Comparison of ENCODE assay signal across 8 cellular contexts in genomic region chr12:124917841-124918621, GRCh38. TPM values are rescaled to one million over a fixed set of nuclear protein-coding genes. Genes with fewer than 3 reads are reported as not detected.
DNase-seq lines count a peak whose midpoint lies in the region; ATAC-seq and FAIRE-seq lines count a peak whose summit lies in the region.

No MANE protein-coding gene starts in this region.

- H3K36me3 Mint-ChIP-seq in activated T-helper 2 cell treated with anti-CD3 and anti-CD28 coated beads, Interferon-gamma antibody, Interleukin-2, Interleukin-4, amounts not matched to agents 10 μg/mL and 5 μg/mL and 100 μg/mL, durations not matched to agents 14 hours and 24 hours and 36 hours (ENCODE audit: low read depth) = peaks cover 16% of the 10 kb centered on the region
- peaks cover 16% of the 10 kb centered on the region for H3K36me3 Mint-ChIP-seq in stimulated activated memory B cell treated with anti-CD40 and anti-IgM and Interleukin-4, amounts not matched to agents 10 μg/mL and 1 μg/mL and 100 μg/mL, for 72 hours

- no peak for FAIRE-seq in frontal cortex (lab: Jason Lieb, UNC)

- H3K27me3 Mint-ChIP-seq in activated T-helper 2 cell treated with anti-CD3 and anti-CD28 coated beads, Interferon-gamma antibody, Interleukin-2, Interleukin-4, amounts not matched to agents 10 μg/mL and 5 μg/mL and 100 μg/mL, durations not matched to agents 14 hours and 24 hours and 36 hours (ENCODE audit: low read depth) = no peaks in the 10 kb centered on the region
- no peaks in the 10 kb centered on the region for H3K27me3 Mint-ChIP-seq in stimulated activated memory B cell treated with anti-CD40 and anti-IgM and Interleukin-4, amounts not matched to agents 10 μg/mL and 1 μg/mL and 100 μg/mL, for 72 hours

- no peaks in the 10 kb centered on the region for H3K9me3 ChIP-seq in iPS-18a (ENCODE audit: control insufficient read depth, low read depth, low read length)

- H3K9ac ChIP-seq in iPS-18a (ENCODE audit: low read length) = peak overlapping the region; percentile 74

- intact Hi-C loops in activated T-helper 2 cell treated with anti-CD3 and anti-CD28 coated beads, Interferon-gamma antibody, Interleukin-2, Interleukin-4, amounts not matched to agents 10 μg/mL and 5 μg/mL and 100 μg/mL, durations not matched to agents 14 hours and 24 hours and 36 hours (cut with micrococcal nuclease) = loop anchor here (1.0 to 5.0 kb wide), 3 partner anchors 9 to 451 kb away; no protein-coding TSS in a partner anchor

- H3K27me3 ChIP-seq in iPS-18a (ENCODE audit: control insufficient read depth, insufficient read depth, low read length) = no peaks in the 10 kb centered on the region

- H3K27ac Mint-ChIP-seq in activated T-helper 2 cell treated with anti-CD3 and anti-CD28 coated beads, Interferon-gamma antibody, Interleukin-2, Interleukin-4, amounts not matched to agents 10 μg/mL and 5 μg/mL and 100 μg/mL, durations not matched to agents 14 hours and 24 hours and 36 hours = peak overlapping the region; percentile 98
- peak overlapping the region; percentile 100 for H3K27ac Mint-ChIP-seq in stimulated activated memory B cell treated with anti-CD40 and anti-IgM and Interleukin-4, amounts not matched to agents 10 μg/mL and 1 μg/mL and 100 μg/mL, for 72 hours

- ATAC-seq in stimulated activated memory B cell treated with anti-CD40 and anti-IgM and Interleukin-4, amounts not matched to agents 10 μg/mL and 1 μg/mL and 100 μg/mL, for 72 hours = no peak
- no peak for ATAC-seq in GM19397 (IDR thresholded peaks at IDR 0.05; ENCODE audit: unreplicated experiment)

- H3K27ac ChIP-seq in iPS-18a (ENCODE audit: low read length) = peak overlapping the region; percentile 91

- DNase-seq in HT-29 (ENCODE audit: low spot score) = peak; percentile 59
- DNase-seq in activated T-helper 2 cell treated with anti-CD3 and anti-CD28 coated beads, Interferon-gamma antibody, Interleukin-2, Interleukin-4, amounts not matched to agents 10 μg/mL and 5 μg/mL and 100 μg/mL, durations not matched to agents 14 hours and 24 hours and 36 hours (ENCODE audit: low spot score) = no peak
- no peak for DNase-seq in hippocampal formation (lab: John Stamatoyannopoulos, UW)
- DNase-seq in frontal cortex (ENCODE audit: low spot score in 2 of 2) = no peak
- DNase-seq in DMS 273 (lab: John Stamatoyannopoulos, UW; ENCODE audit: unreplicated experiment) = no peak

- H3K4me3 ChIP-seq in iPS-18a (ENCODE audit: low read length) = peak overlapping the region; percentile 53

- H3K4me1 Mint-ChIP-seq in activated T-helper 2 cell treated with anti-CD3 and anti-CD28 coated beads, Interferon-gamma antibody, Interleukin-2, Interleukin-4, amounts not matched to agents 10 μg/mL and 5 μg/mL and 100 μg/mL, durations not matched to agents 14 hours and 24 hours and 36 hours (ENCODE audit: low read depth) = peaks cover 65% of the 10 kb centered on the region
- H3K4me1 Mint-ChIP-seq in stimulated activated memory B cell treated with anti-CD40 and anti-IgM and Interleukin-4, amounts not matched to agents 10 μg/mL and 1 μg/mL and 100 μg/mL, for 72 hours = peaks cover 93% of the 10 kb centered on the region

- no peaks in the 10 kb centered on the region for H3K9me3 Mint-ChIP-seq in activated T-helper 2 cell treated with anti-CD3 and anti-CD28 coated beads, Interferon-gamma antibody, Interleukin-2, Interleukin-4, amounts not matched to agents 10 μg/mL and 5 μg/mL and 100 μg/mL, durations not matched to agents 14 hours and 24 hours and 36 hours
- H3K9me3 Mint-ChIP-seq in stimulated activated memory B cell treated with anti-CD40 and anti-IgM and Interleukin-4, amounts not matched to agents 10 μg/mL and 1 μg/mL and 100 μg/mL, for 72 hours = no peaks in the 10 kb centered on the region

- H3K4me1 ChIP-seq in iPS-18a (ENCODE audit: control insufficient read depth, low read depth, low read length) = peaks cover 56% of the 10 kb centered on the region

- peaks cover 7% of the 10 kb centered on the region for H3K36me3 ChIP-seq in iPS-18a (ENCODE audit: control insufficient read depth, low read depth, low read length)

- H3K4me3 Mint-ChIP-seq in activated T-helper 2 cell treated with anti-CD3 and anti-CD28 coated beads, Interferon-gamma antibody, Interleukin-2, Interleukin-4, amounts not matched to agents 10 μg/mL and 5 μg/mL and 100 μg/mL, durations not matched to agents 14 hours and 24 hours and 36 hours (ENCODE audit: low read depth) = peak overlapping the region; percentile 86
- H3K4me3 Mint-ChIP-seq in stimulated activated memory B cell treated with anti-CD40 and anti-IgM and Interleukin-4, amounts not matched to agents 10 μg/mL and 1 μg/mL and 100 μg/mL, for 72 hours = peak overlapping the region; percentile 78

RNA-seq across cellular contexts. Expression of gene UBC, which starts 3.6 kb away (rescaled TPM):
- 1,727 and 1,789 TPM in 2 replicates for total RNA-seq in HT-29 (2014; rRNA removed; shearing (Covaris generic))
- total RNA-seq in activated T-helper 2 cell treated with anti-CD3 and anti-CD28 coated beads, Interferon-gamma antibody, Interleukin-2, Interleukin-4, amounts not matched to agents 10 μg/mL and 5 μg/mL and 100 μg/mL, durations not matched to agents 14 hours and 24 hours and 36 hours = 831 and 874 TPM in 2 replicates
- total RNA-seq in frontal cortex = 1,522 TPM

RNA-seq across cellular contexts. Expression of gene SCARB1, which starts 54.4 kb away (rescaled TPM):
- 83.9 and 84.9 TPM in 2 replicates for total RNA-seq in HT-29 (2014; rRNA removed; shearing (Covaris generic))
- 25.8 and 27.1 TPM in 2 replicates for total RNA-seq in activated T-helper 2 cell treated with anti-CD3 and anti-CD28 coated beads, Interferon-gamma antibody, Interleukin-2, Interleukin-4, amounts not matched to agents 10 μg/mL and 5 μg/mL and 100 μg/mL, durations not matched to agents 14 hours and 24 hours and 36 hours
- total RNA-seq in frontal cortex = 8.6 TPM
